ENCODE assay signal across 8 cellular contexts in the genomic region with DNA sequence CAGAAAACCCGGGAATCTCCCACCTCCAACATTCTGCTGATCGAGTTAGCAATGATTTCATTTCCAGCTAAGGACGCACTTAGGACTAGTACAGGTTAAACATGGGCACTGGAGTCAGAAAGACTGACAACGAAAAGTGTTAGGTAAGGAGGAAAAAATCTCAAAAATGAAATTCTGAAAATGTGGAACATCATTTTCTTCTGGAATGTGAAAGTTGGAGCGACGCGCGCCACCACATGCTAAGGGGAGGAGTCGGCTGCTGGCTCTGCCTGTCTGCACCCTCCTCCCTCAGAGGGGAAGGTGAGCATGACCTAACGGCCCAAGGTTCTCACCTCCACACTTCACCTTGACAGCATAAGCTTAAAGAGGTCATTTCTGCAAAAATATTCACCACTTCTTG.
"Had no signal": no experiment of that assay in that cellular context is flagged by ENCODE, and none has a peak within 500 bp of the region (broad histone marks: within the 10 kb centered on the region; RNA-seq: fewer than 3 reads in every experiment).

No MANE protein-coding gene starts in this region.

- FAIRE-seq: G401.6, GM12878, GM12891, GM12892, GM18507, GM19239 had no signal

- DNase-seq: GDM1, GF-D8 had no signal

- H3K4me3 ChIP-seq: GM12878 had no signal

- ATAC-seq: GM12878 had no signal
